8 cellular contexts compared by ENCODE assay signal in the genomic region with DNA sequence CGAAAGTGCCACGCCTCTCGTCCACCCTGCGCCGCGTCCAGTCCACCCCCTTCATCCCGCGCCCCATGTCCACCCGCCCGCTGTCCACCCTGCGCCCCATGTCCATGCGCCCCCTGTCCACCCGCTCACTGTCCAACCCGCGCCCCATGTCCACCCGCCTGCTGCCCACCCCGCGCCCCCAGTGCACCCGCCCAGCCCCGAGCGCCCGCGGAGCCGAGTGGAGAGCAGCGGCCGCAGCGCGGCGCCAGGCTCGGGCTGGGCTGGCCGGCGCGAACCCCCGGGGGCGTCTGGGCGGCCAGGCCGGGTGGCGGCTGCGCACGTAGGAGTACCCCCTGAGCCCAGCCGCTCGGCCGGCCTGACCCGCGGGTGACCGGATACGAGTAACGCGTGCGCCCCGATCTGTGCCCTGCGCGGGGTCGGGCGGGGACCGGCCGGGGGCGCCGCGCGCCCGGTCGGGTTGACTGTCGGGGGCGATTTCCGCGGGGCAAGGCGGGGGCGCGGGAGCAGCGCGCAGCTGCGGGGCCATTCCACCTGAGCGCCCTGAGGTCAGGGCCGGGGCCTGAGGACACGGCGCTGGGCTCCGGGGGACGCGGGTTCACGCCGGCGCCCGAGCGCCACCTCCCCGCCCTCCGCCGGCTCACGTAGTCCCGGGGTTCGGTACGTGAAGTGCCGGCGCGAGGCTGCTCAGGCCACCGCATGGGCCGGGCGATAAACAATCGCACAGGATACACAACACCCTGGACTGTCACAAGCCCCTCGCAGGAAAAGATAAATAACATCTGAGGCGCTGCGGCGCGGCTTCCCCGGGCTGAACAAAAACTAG. TPM values are rescaled to one million over a fixed set of nuclear protein-coding genes. Genes with fewer than 3 reads are reported as not detected.
DNase-seq lines count a peak whose midpoint lies in the region; ATAC-seq and TF ChIP-seq lines count a peak whose summit lies in the region.

No MANE protein-coding gene starts in this region.

- no peak for TF ChIP-seq POLR2A in lower leg skin (IDR thresholded peaks at IDR 0.05)
- TF ChIP-seq POLR2A in thyroid gland (IDR thresholded peaks at IDR 0.05), result no peak

- TF ChIP-seq CTCF in AG09309 (IDR thresholded peaks at IDR 0.05; ENCODE audit: control insufficient read depth, insufficient read depth, low read depth, low read length, missing control alignments) (no peak), HFFc6 (IDR thresholded peaks at IDR 0.05) (no peak; the same call in 1 of the 2 replicates), cardiac fibroblast (IDR thresholded peaks at IDR 0.05; ENCODE audit: low read depth, low read length) (no peak), lower leg skin (IDR thresholded peaks at IDR 0.05) (no peak), thyroid gland (IDR thresholded peaks at IDR 0.05) (peak in 1 of 6 experiments; percentile 15)

- ATAC-seq in GM19467 (IDR thresholded peaks at IDR 0.05; ENCODE audit: unreplicated experiment), result no peak

- DNase-seq in AG09309 (ENCODE audit: low read depth) (no peak), HFFc6 (no peak), cardiac fibroblast (ENCODE audit: low read depth in 2 of 2) (peak; percentile 2 to 17), lower leg skin (ENCODE audit: low spot score in 2 of 2) (peak in 1 of 2 donors; percentile 23), thyroid gland (peak; percentile 27 to 29), NCI-H1417 treated with DMSO at 0.1 percent for 48 hours (lab: John Stamatoyannopoulos, UW) (no peak), NCI-H510A (lab: John Stamatoyannopoulos, UW) (no peak)

- H3K4me3 ChIP-seq in AG09309 (ENCODE audit: control insufficient read depth, low read depth, low read length) (peak overlapping the region; percentile 48), cardiac fibroblast (replicated peaks in 1 of 2; ENCODE audit: low read depth in 2 of 2, low read length in 2 of 2) (peak overlapping the region; percentile 42 to 43), lower leg skin (ENCODE audit: low read depth, poor library complexity, severe bottlenecking) (peak overlapping the region; percentile 24), thyroid gland (replicated peaks in 1 of 3) (peak overlapping the region; percentile 18 to 58 (median 37))

- H3K4me3 Mint-ChIP-seq in HFFc6, result peak overlapping the region; percentile 67

- peaks cover 13% of the 10 kb centered on the region for H3K4me1 Mint-ChIP-seq in HFFc6 (ENCODE audit: low read depth)

- no peaks in the 10 kb centered on the region for H3K27me3 ChIP-seq in thyroid gland

- intact Hi-C loops in lower leg skin (cut with DNase I; ENCODE audit: low total_unique reads) (no loop called here), thyroid gland (cut with DNase I) (loop anchor here (5.0 kb wide), 1 partner anchor 105 kb away; no protein-coding TSS in a partner anchor)

- no peaks in the 10 kb centered on the region for H3K36me3 Mint-ChIP-seq in HFFc6 (ENCODE audit: low read depth)

- H3K27me3 Mint-ChIP-seq in HFFc6 (ENCODE audit: insufficient read depth), result no peaks in the 10 kb centered on the region

- H3K36me3 ChIP-seq in thyroid gland, result no peaks in the 10 kb centered on the region

- H3K9me3 ChIP-seq in thyroid gland, result no peaks in the 10 kb centered on the region

- H3K27ac ChIP-seq in thyroid gland, result peak overlapping the region in 2 of 3 donors; percentile 50 to 85

- 1 to 4% methylated on average over 40 to 77 of the region's 105 CpGs for WGBS in lower leg skin, 2 donors
- WGBS in thyroid gland, 2 donors, result 4 to 7% methylated on average over 19 to 36 of the region's 105 CpGs

- H3K4me1 ChIP-seq in thyroid gland, result peaks cover 7 to 10% of the 10 kb centered on the region in 2 donors

- peak overlapping the region; percentile 63; the same call in 1 of the 2 replicates for H3K27ac Mint-ChIP-seq in HFFc6

- no peaks in the 10 kb centered on the region for H3K9me3 Mint-ChIP-seq in HFFc6

RNA-seq across cellular contexts. Expression of a gene that starts 37.5 kb away (rescaled TPM):
- total RNA-seq in HFFc6 (2021; fragmentation: NEBNext Ultra II Directional; extraction: Animal tissue kit (Norgen Biotek cat#: 25700)), result 100 to 1,000 TPM in 2 of 6 experiments, 10 to 100 TPM in 4; 80.5 to 118 (median 91.0) TPM
- total RNA-seq in lower leg skin (10 to 100 TPM in 2 of 4 donors, 1 to 10 TPM in 2; 5.3 to 16.3 (median 9.7) TPM), thyroid gland (100 to 1,000 TPM in 1 of 4 donors, 10 to 100 TPM in 3; 23.4 to 132 (median 44.4) TPM)

Comparison
In these comparisons a context has a peak if more than half of its experiments do, and no peak if none do; other contexts are left out.
1. DNase-seq: peak in cardiac fibroblast (2 of 2) and thyroid gland (2 of 2); none in AG09309 (single experiment), HFFc6 (single experiment), NCI-H1417 treated with DMSO at 0.1 percent for 48 hours (single experiment) and NCI-H510A (single experiment).
2. Peak in every context shown above with its lines, with median percentiles within 50 percentile points of each other: H3K4me3 ChIP-seq.